ENCODE assay signal across 8 cellular contexts in the genomic region with DNA sequence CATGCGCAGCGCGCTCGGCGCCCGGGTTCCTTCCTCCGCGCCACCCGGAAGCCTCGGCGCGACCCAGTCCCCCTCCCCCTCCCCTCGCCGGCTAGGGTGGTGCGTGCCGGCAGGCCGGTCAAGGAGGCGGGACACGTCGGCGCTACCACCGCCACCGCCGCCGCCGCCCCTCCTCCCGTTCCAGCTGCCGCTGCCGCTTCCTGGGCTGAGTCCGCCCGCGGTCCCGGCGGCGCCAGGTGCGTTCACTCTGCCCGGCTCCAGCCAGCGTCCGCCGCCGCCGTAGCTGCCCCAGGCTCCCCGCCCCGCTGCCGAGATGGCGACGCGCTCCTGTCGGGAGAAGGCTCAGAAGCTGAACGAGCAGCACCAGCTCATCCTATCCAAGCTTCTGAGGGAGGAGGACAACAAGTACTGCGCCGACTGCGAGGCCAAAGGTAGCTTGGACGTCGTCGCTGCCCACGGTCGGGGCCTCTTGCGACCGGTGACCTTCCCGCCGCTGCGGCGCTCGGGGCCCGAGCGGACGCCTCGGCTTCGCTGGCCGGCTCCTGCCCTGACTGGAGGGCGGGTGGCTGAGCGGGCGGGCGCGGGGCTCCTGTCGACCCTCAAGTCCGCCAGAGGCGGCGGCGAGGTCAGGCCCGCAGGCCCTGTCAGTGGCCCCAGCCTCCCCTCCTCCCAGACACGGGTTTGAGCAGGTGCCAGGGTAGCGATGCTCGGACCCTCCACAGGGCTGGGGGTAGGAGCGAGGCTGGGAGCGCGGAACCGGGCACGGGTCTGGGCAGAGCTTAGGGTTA. TPM values are rescaled to one million over a fixed set of nuclear protein-coding genes. Genes with fewer than 3 reads are reported as not detected.
DNase-seq lines count a peak whose midpoint lies in the region; ATAC-seq, FAIRE-seq and TF ChIP-seq lines count a peak whose summit lies in the region.

TSS of gene SMAP1 (plus strand) at position 173 of the 788 bp plus-strand sequence. CDS start at position 314, 141 bp downstream.

- H3K36me3 Mint-ChIP-seq in Caco-2 (ENCODE audit: insufficient read depth, unreplicated experiment), result peaks cover 12% of the 10 kb centered on the region
- peaks cover 9% of the 10 kb centered on the region for H3K36me3 Mint-ChIP-seq in activated CD8-positive, alpha-beta memory T cell treated with anti-CD3 and anti-CD28 coated beads, Interleukin-2, amount 10 ng/mL, durations not matched to agents 7 days and 5 days

- TF ChIP-seq EP300 in H1 (IDR thresholded peaks at IDR 0.05; ENCODE audit: borderline replicate concordance in 1 of 2, low read depth in 2 of 2, low read length in 2 of 2), result peak in 1 of 2 experiments; percentile 42; a peak in 1 of 3 replicates

- TF ChIP-seq POLR2A in H1 (IDR thresholded peaks at IDR 0.05; ENCODE audit: control extremely low read depth in 1 of 2, low read depth in 2 of 2, low read length in 2 of 2), result peak; percentile 68 to 72

- no peak within 1 kb of the TSS for H3K23ac ChIP-seq in H1 (ENCODE audit: insufficient read length)
- H3K23ac ChIP-seq in mesendoderm (ENCODE audit: low read length), result peak within 1 kb of the TSS; percentile 31

- H3K27ac ChIP-seq in H1 (ENCODE audit: low read depth, low read length) (peak within 1 kb of the TSS; percentile 63; the same call in 1 of the 2 replicates), mesendoderm (ENCODE audit: low read depth, low read length) (peak within 1 kb of the TSS; percentile 90)

- H3K4ac ChIP-seq in H1 (replicated peaks; ENCODE audit: insufficient read length, low read depth, low read length) (no peak within 1 kb of the TSS), mesendoderm (ENCODE audit: low read depth, low read length) (no peak within 1 kb of the TSS)

- H3K4me1 ChIP-seq in Caco-2 (peaks cover 14% of the 10 kb centered on the region), H1 (replicated peaks in 1 of 4; ENCODE audit: control insufficient read depth in 3 of 4, insufficient read depth in 4 of 4, low read length in 3 of 4) (peaks cover 0 to 6% (median 3%) of the 10 kb centered on the region in 4 experiments; a peak in 3 of 7 replicates), mesendoderm (ENCODE audit: control insufficient read depth, low read depth, low read length) (no peaks in the 10 kb centered on the region)

- H3K79me2 ChIP-seq in H1 (ENCODE audit: control insufficient read depth in 1 of 2, insufficient read depth in 2 of 2, low read length in 2 of 2), result peaks cover 0 to 41% of the 10 kb centered on the region in 2 experiments; a peak in 2 of 4 replicates
- peaks cover 4% of the 10 kb centered on the region for H3K79me2 ChIP-seq in mesendoderm (ENCODE audit: control insufficient read depth, insufficient read depth, low read length)

- intact Hi-C loops in Caco-2 (cut with micrococcal nuclease; ENCODE audit: unreplicated experiment), result loop anchor here (1.0 to 2.0 kb wide), 5 partner anchors 8 to 255 kb away; partner anchors contain the start of genes FAM135A and SDHAF4

- H3K14ac ChIP-seq in H1 (ENCODE audit: insufficient read length), result no peak within 1 kb of the TSS

- CTCF ChIA-PET in Caco-2 (lab: Charles Lee), result interaction anchor here (0.6 to 1.9 kb wide), 3 partner anchors 18 to 562 kb away, joined by 3 to 12 read pairs (median 3); no protein-coding TSS in a partner anchor
- CTCF ChIA-PET in activated CD8-positive, alpha-beta memory T cell treated with anti-CD3 and anti-CD28 coated beads, Interleukin-2, amount 10 ng/mL, durations not matched to agents 7 days and 5 days (lab: Charles Lee), result interaction anchor here (0.8 to 1.6 kb wide), 10 partner anchors 10 to 253 kb away, joined by 3 to 5 read pairs (median 4); no protein-coding TSS in a partner anchor
- CTCF ChIA-PET in H1 (lab: Charles Lee; ENCODE audit: partially characterized antibody), result interaction anchor here (0.7 to 3.0 kb wide), 15 partner anchors 19 to 607 kb away, joined by 3 to 16 read pairs (median 3); no protein-coding TSS in a partner anchor

- H3K56ac ChIP-seq in H1 (replicated peaks; ENCODE audit: insufficient read length, low read depth, low read length) (peak within 1 kb of the TSS; percentile 84), mesendoderm (ENCODE audit: low read length) (peak within 1 kb of the TSS; percentile 96)

- H3K4me1 Mint-ChIP-seq in Caco-2 (ENCODE audit: low read depth, unreplicated experiment), result peaks cover 13% of the 10 kb centered on the region
- peaks cover 47% of the 10 kb centered on the region for H3K4me1 Mint-ChIP-seq in activated CD8-positive, alpha-beta memory T cell treated with anti-CD3 and anti-CD28 coated beads, Interleukin-2, amount 10 ng/mL, durations not matched to agents 7 days and 5 days

- H3K4me3 Mint-ChIP-seq in Caco-2 (ENCODE audit: unreplicated experiment), result peak within 1 kb of the TSS; percentile 82
- peak within 1 kb of the TSS; percentile 91 for H3K4me3 Mint-ChIP-seq in activated CD8-positive, alpha-beta memory T cell treated with anti-CD3 and anti-CD28 coated beads, Interleukin-2, amount 10 ng/mL, durations not matched to agents 7 days and 5 days

- peak; percentile 91 for ATAC-seq in GM21360 (IDR thresholded peaks at IDR 0.05; ENCODE audit: unreplicated experiment)
- ATAC-seq in activated CD8-positive, alpha-beta memory T cell treated with anti-CD3 and anti-CD28 coated beads, Interleukin-2, amount 10 ng/mL, durations not matched to agents 7 days and 5 days, result peak; percentile 92

- BruUV-seq in Caco-2 (replicated peaks; lab: Mats Ljungman, UMichigan), result no TSS peak

- peak within 1 kb of the TSS; percentile 92 for H2BK5ac ChIP-seq in H1 (ENCODE audit: low read depth, low read length)
- peak within 1 kb of the TSS; percentile 40 for H2BK5ac ChIP-seq in mesendoderm (ENCODE audit: low read length)

- no peak for TF ChIP-seq CTCF in Caco-2 (IDR thresholded peaks at IDR 0.05; ENCODE audit: insufficient read depth in 1 of 2, low read depth in 1 of 2, low read length in 1 of 2, severe bottlenecking in 1 of 2, unreplicated experiment in 1 of 2)
- peak in 1 of 3 experiments; percentile 7; a peak in 2 of 4 replicates for TF ChIP-seq CTCF in H1 (IDR thresholded peaks at IDR 0.05; ENCODE audit: control extremely low read depth in 1 of 3, insufficient read depth in 1 of 3, low read depth in 1 of 3, low read length in 3 of 3)

- H3K23me2 ChIP-seq in H1 (ENCODE audit: low read depth, low read length), result peaks cover 4% of the 10 kb centered on the region

- H3K18ac ChIP-seq in H1 (ENCODE audit: extremely low read depth, low read length) (peak within 1 kb of the TSS; percentile 94), mesendoderm (ENCODE audit: low read length) (peak within 1 kb of the TSS; percentile 41)

- H2BK120ac ChIP-seq in H1 (replicated peaks; ENCODE audit: low read depth, low read length) (no peak within 1 kb of the TSS), mesendoderm (ENCODE audit: low read depth, low read length) (no peak within 1 kb of the TSS)

- peak; percentile 5 to 30; a peak in 1 of 4 replicates for TF ChIP-seq RAD21 in H1 (IDR thresholded peaks at IDR 0.05 in 1 of 2, conservative IDR thresholded peaks at IDR 0.05 in 1 of 2; ENCODE audit: low read depth in 2 of 2, low read length in 2 of 2)

- WGBS in H1 (ENCODE audit: extremely low coverage in 1 of 2, insufficient coverage in 1 of 2, insufficient read length in 1 of 2, insufficient replicate concordance in 2 of 2, low coverage in 1 of 2, low lambda C conversion rate in 2 of 2, missing lambda C conversion rate in 1 of 2), 2 experiments, result 2% methylated on average over 29 of the region's 90 CpGs; no CpG with 5 or more reads in 1 of the 2 experiments
- no CpG with 5 or more reads among the region's 90 CpGs for WGBS in mesendoderm (ENCODE audit: extremely low coverage, insufficient coverage, low lambda C conversion rate)

- no peaks in the 10 kb centered on the region for H3K9me3 Mint-ChIP-seq in Caco-2 (ENCODE audit: unreplicated experiment)
- no peaks in the 10 kb centered on the region for H3K9me3 Mint-ChIP-seq in activated CD8-positive, alpha-beta memory T cell treated with anti-CD3 and anti-CD28 coated beads, Interleukin-2, amount 10 ng/mL, durations not matched to agents 7 days and 5 days (ENCODE audit: low read depth)

- peak within 1 kb of the TSS; percentile 74 for H3K27ac Mint-ChIP-seq in Caco-2 (ENCODE audit: unreplicated experiment)
- H3K27ac Mint-ChIP-seq in activated CD8-positive, alpha-beta memory T cell treated with anti-CD3 and anti-CD28 coated beads, Interleukin-2, amount 10 ng/mL, durations not matched to agents 7 days and 5 days, result peak within 1 kb of the TSS; percentile 93

- H4K20me1 ChIP-seq in H1 (replicated peaks in 1 of 2; ENCODE audit: control insufficient read depth in 1 of 2, insufficient read depth in 2 of 2, low read length in 2 of 2), result no peaks in the 10 kb centered on the region

- H4K8ac ChIP-seq in H1 (ENCODE audit: extremely low read depth, insufficient read depth, low read length) (peak within 1 kb of the TSS; percentile 96), mesendoderm (ENCODE audit: low read depth, low read length) (no peak within 1 kb of the TSS)

- no peaks in the 10 kb centered on the region for H3K36me3 ChIP-seq in Caco-2 (ENCODE audit: control insufficient read depth, insufficient read depth, low read length)
- H3K36me3 ChIP-seq in H1 (ENCODE audit: control insufficient read depth in 2 of 4, insufficient read depth in 4 of 4, low read length in 3 of 4), result no peaks in the 10 kb centered on the region
- no peaks in the 10 kb centered on the region for H3K36me3 ChIP-seq in mesendoderm (ENCODE audit: control insufficient read depth, insufficient read depth, low read length)

- H3K27me3 Mint-ChIP-seq in Caco-2 (ENCODE audit: insufficient read depth, unreplicated experiment), result no peaks in the 10 kb centered on the region
- no peaks in the 10 kb centered on the region for H3K27me3 Mint-ChIP-seq in activated CD8-positive, alpha-beta memory T cell treated with anti-CD3 and anti-CD28 coated beads, Interleukin-2, amount 10 ng/mL, durations not matched to agents 7 days and 5 days

- peak within 1 kb of the TSS; percentile 80 to 95 (median 86) for H3K9ac ChIP-seq in H1 (replicated peaks in 1 of 4; ENCODE audit: extremely low read depth in 1 of 4, low read depth in 3 of 4, low read length in 3 of 4)
- H3K9ac ChIP-seq in mesendoderm (ENCODE audit: low read length), result peak within 1 kb of the TSS; percentile 89

- H3K4me2 ChIP-seq in H1 (ENCODE audit: insufficient read depth in 1 of 2, low read depth in 2 of 2, low read length in 2 of 2) (peak within 1 kb of the TSS; percentile 71 to 79), mesendoderm (ENCODE audit: low read length) (peak within 1 kb of the TSS; percentile 69)

- H2BK12ac ChIP-seq in H1 (ENCODE audit: low read depth, low read length), result no peak within 1 kb of the TSS; the same call in 1 of the 2 replicates

- H2AK5ac ChIP-seq in H1 (ENCODE audit: low read depth, low read length) (no peak within 1 kb of the TSS), mesendoderm (ENCODE audit: low read length) (no peak within 1 kb of the TSS)

- POLR2A ChIA-PET in Caco-2 (lab: Charles Lee) (interaction anchor here (0.6 to 2.2 kb wide), 4 partner anchors 9 to 255 kb away, joined by 4 to 13 read pairs (median 6); partner anchors contain the start of genes FAM135A and SDHAF4), H1 (lab: Charles Lee; ENCODE audit: partially characterized antibody) (interaction anchor here (0.7 to 3.1 kb wide), 11 partner anchors 10 to 346 kb away, joined by 3 to 16 read pairs (median 4); partner anchors contain the start of genes FAM135A and SDHAF4)

- DNase-seq in Caco-2 (peak; percentile 94 to 97), HT-29 (ENCODE audit: low spot score) (peak; percentile 93), NOMO-1 (lab: John Stamatoyannopoulos, UW; ENCODE audit: unreplicated experiment in 2 of 2) (peak; percentile 77 to 90), H1 (ENCODE audit: low read depth in 1 of 2, low spot score in 2 of 2) (peak; percentile 83 to 93), mesendoderm (peak; percentile 94)
- DNase-seq in activated CD8-positive, alpha-beta memory T cell treated with anti-CD3 and anti-CD28 coated beads, Interleukin-2, amount 10 ng/mL, durations not matched to agents 7 days and 5 days, result peak; percentile 95
- DNase-seq in stimulated activated CD8-positive, alpha-beta memory T cell treated with anti-CD3 and anti-CD28 coated beads, Interleukin-12 subunit alpha, Interleukin-12 subunit beta, amount 100 ng/mL, for 4 hours (ENCODE audit: low read depth), result peak; percentile 92

- peak within 1 kb of the TSS; percentile 97 for H2AFZ ChIP-seq in H1 (ENCODE audit: low read length)

- peaks cover 3% of the 10 kb centered on the region; the same call in 1 of the 2 replicates for H3K79me1 ChIP-seq in H1 (ENCODE audit: low read depth, low read length)
- H3K79me1 ChIP-seq in mesendoderm (ENCODE audit: low read length), result no peaks in the 10 kb centered on the region

- H3K27me3 ChIP-seq in Caco-2 (replicated peaks; ENCODE audit: control insufficient read depth, insufficient read depth, low read length) (no peaks in the 10 kb centered on the region), H1 (replicated peaks in 1 of 4; ENCODE audit: control insufficient read depth in 3 of 4, extremely low read depth in 1 of 4, insufficient read depth in 3 of 4, low read length in 3 of 4) (no peaks in the 10 kb centered on the region), mesendoderm (ENCODE audit: insufficient read depth, low read length, poor library complexity) (no peaks in the 10 kb centered on the region)

- H3K9me3 ChIP-seq in Caco-2 (no peaks in the 10 kb centered on the region), H1 (ENCODE audit: insufficient read depth in 2 of 2, low read depth in 1 of 2, low read length in 1 of 2) (no peaks in the 10 kb centered on the region)

- peak within 1 kb of the TSS; percentile 83 for H4K91ac ChIP-seq in H1 (replicated peaks; ENCODE audit: insufficient read length, low read length)

- H2BK15ac ChIP-seq in H1 (ENCODE audit: low read length) (0 out of 2 replicates have a peak within 1 kb of the TSS, but pooled peaks have one; percentile 49), mesendoderm (replicated peaks; ENCODE audit: low read depth) (no peak within 1 kb of the TSS)

- peak within 1 kb of the TSS; percentile 96 for H3K4me3 ChIP-seq in Caco-2 (ENCODE audit: low read depth, low read length)
- H3K4me3 ChIP-seq in H1 (ENCODE audit: extremely low read depth in 1 of 4, insufficient read depth in 2 of 4, low read depth in 3 of 4, low read length in 4 of 4), result peak within 1 kb of the TSS; percentile 80 to 98 (median 86)
- peak within 1 kb of the TSS; percentile 86 for H3K4me3 ChIP-seq in mesendoderm (ENCODE audit: low read length)

- no peak for FAIRE-seq in H1 (lab: Jason Lieb, UNC)

- H4K5ac ChIP-seq in H1 (ENCODE audit: insufficient read length, low read depth, low read length) (peak within 1 kb of the TSS; percentile 75), mesendoderm (ENCODE audit: low read length) (no peak within 1 kb of the TSS)

- H2BK20ac ChIP-seq in H1 (ENCODE audit: low read length), result 0 out of 2 replicates have a peak within 1 kb of the TSS, but pooled peaks have one; percentile 17

RNA-seq across cellular contexts. Expression of gene SMAP1, which starts in this region (rescaled TPM):
- total RNA-seq in Caco-2 (2022), result 36.1 and 36.2 TPM in 2 replicates
- 14.1 and 16.7 TPM in 2 replicates for total RNA-seq in HT-29 (2014; rRNA removed; shearing (Covaris generic))
- total RNA-seq in activated CD8-positive, alpha-beta memory T cell treated with anti-CD3 and anti-CD28 coated beads, Interleukin-2, amount 10 ng/mL, durations not matched to agents 7 days and 5 days, result 10 to 100 TPM; 33.2 to 33.7 TPM
- 31.8 and 32.4 TPM in 2 replicates for total RNA-seq in H1 (2021; fragmentation: NEBNext Ultra II Directional; extraction: Animal tissue kit (Norgen Biotek cat#: 25700))
- 13.7 and 18.8 TPM in 2 replicates for polyA plus RNA-seq in H1 (2011; rRNA removed)
- polyA plus RNA-seq in H1 (2011; cell fraction: cytosol; rRNA removed), result 17.8 TPM
- 25.1 TPM for polyA plus RNA-seq in H1 (2011; cell fraction: nucleus; rRNA removed)
- 21.2 to 31.0 TPM (median 24.7 TPM) in 4 replicates for polyA plus RNA-seq in H1 (2012, experiment 1 of 2)
- 6.7 TPM for polyA plus RNA-seq in H1 (2012, experiment 2 of 2)
- polyA plus RNA-seq in H1 (2013, experiment 1 of 2), result 31.3 TPM
- polyA plus RNA-seq in H1 (2013, experiment 2 of 2), result 32.2 TPM
- polyA minus RNA-seq in H1 (2011; rRNA and poly(A)+ RNA removed), result 39.3 and 40.1 TPM in 2 replicates
- 20.6 TPM for polyA minus RNA-seq in H1 (2011; cell fraction: cytosol; rRNA and poly(A)+ RNA removed)
- 33.4 TPM for polyA minus RNA-seq in H1 (2011; cell fraction: nucleus; rRNA and poly(A)+ RNA removed)
- polyA plus RNA-seq in mesendoderm (2013, experiment 1 of 2), result 33.4 TPM
- polyA plus RNA-seq in mesendoderm (2013, experiment 2 of 2), result 35.1 TPM

Comparison
In these comparisons a context has a peak if more than half of its experiments do, and no peak if none do; other contexts are left out.
1. Peak in every context shown above with its lines: DNase-seq, ATAC-seq, H3K4me3 ChIP-seq and H3K27ac ChIP-seq.